8 cellular contexts compared by ENCODE assay signal in the genomic region with DNA sequence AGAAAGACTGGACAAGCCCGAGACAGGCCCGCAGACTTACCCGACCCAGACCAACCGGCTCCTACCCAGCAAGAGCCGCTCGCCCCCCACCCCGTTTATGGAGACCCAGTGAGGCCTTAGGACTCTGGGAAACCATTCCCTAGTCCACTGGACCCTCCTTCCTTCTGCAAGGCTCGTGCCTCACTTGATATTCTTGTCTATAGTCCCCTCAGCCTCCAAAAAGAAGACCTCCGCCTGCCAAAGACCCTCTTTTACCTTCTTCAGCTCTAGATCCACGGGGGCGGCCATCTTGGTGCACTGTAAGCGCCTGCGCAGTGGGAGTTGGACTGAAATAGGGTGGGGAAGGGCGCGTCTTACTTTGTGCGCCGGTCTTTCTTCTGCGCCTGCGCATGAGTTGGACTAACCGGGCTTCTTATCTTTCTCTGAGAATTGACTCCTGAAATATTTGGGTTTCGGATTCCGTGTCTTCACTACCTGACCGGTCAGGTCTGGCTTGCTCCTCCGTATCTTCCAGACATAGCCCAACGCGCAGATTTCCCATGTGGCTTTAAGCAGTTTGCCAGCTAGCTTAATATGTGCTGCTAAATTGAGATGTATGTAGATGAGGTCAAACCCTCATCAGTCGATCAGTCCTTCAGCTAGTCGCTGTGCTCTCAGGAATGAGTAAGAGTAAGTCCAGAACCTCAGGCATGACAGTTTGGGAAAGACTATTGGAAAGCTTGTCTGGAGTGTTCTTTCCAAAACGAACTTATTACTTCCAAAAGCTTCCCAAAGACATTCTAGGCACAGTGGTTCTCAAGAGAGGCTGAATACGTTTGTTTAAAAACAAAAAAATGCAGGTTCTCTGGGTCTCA. TPM values are rescaled to one million over a fixed set of nuclear protein-coding genes. Genes with fewer than 3 reads are reported as not detected.
DNase-seq lines count a peak whose midpoint lies in the region; ATAC-seq lines count a peak whose summit lies in the region.

A gene with protein sequence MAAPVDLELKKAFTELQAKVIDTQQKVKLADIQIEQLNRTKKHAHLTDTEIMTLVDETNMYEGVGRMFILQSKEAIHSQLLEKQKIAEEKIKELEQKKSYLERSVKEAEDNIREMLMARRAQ (minus strand): TSS at position 316 of the 854 bp plus-strand sequence. CDS start 28 bp downstream, at position 288.

- H3K4me3 Mint-ChIP-seq in activated T-helper 1 cell treated with anti-CD3 and anti-CD28 coated beads, Interleukin-12 subunit alpha, Interleukin-12 subunit beta, Interleukin-2, Interleukin-4 antibody, amounts not matched to agents 30 ng/mL and 10 ng/mL and 1 ng/mL, durations not matched to agents 14 hours and 24 hours and 36 hours: peak within 1 kb of the TSS; percentile 93
- H3K4me3 Mint-ChIP-seq in naive B cell: peak within 1 kb of the TSS; percentile 94 to 100 (median 98)
- H3K4me3 Mint-ChIP-seq in stimulated activated memory B cell treated with anti-CD40 and anti-IgM and Interleukin-4, amounts not matched to agents 10 μg/mL and 1 μg/mL and 100 μg/mL, for 72 hours: peak within 1 kb of the TSS; percentile 89

- H3K9me3 Mint-ChIP-seq in activated T-helper 1 cell treated with anti-CD3 and anti-CD28 coated beads, Interleukin-12 subunit alpha, Interleukin-12 subunit beta, Interleukin-2, Interleukin-4 antibody, amounts not matched to agents 30 ng/mL and 10 ng/mL and 1 ng/mL, durations not matched to agents 14 hours and 24 hours and 36 hours: no peaks in the 10 kb centered on the region
- H3K9me3 Mint-ChIP-seq in naive B cell: peaks cover 0 to 2% (median 0%) of the 10 kb centered on the region in 7 donors
- no peaks in the 10 kb centered on the region for H3K9me3 Mint-ChIP-seq in stimulated activated memory B cell treated with anti-CD40 and anti-IgM and Interleukin-4, amounts not matched to agents 10 μg/mL and 1 μg/mL and 100 μg/mL, for 72 hours

- ATAC-seq in GM21786 (IDR thresholded peaks at IDR 0.05; ENCODE audit: unreplicated experiment): peak; percentile 98
- ATAC-seq in naive B cell (ENCODE audit: low read depth in 2 of 2): peak; percentile 99
- ATAC-seq in stimulated activated memory B cell treated with anti-CD40 and anti-IgM and Interleukin-4, amounts not matched to agents 10 μg/mL and 1 μg/mL and 100 μg/mL, for 72 hours: peak; percentile 97

- H3K27me3 Mint-ChIP-seq in activated T-helper 1 cell treated with anti-CD3 and anti-CD28 coated beads, Interleukin-12 subunit alpha, Interleukin-12 subunit beta, Interleukin-2, Interleukin-4 antibody, amounts not matched to agents 30 ng/mL and 10 ng/mL and 1 ng/mL, durations not matched to agents 14 hours and 24 hours and 36 hours (ENCODE audit: insufficient read depth): no peaks in the 10 kb centered on the region
- H3K27me3 Mint-ChIP-seq in naive B cell: peaks cover 3 to 8% (median 7%) of the 10 kb centered on the region in 3 donors
- no peaks in the 10 kb centered on the region for H3K27me3 Mint-ChIP-seq in stimulated activated memory B cell treated with anti-CD40 and anti-IgM and Interleukin-4, amounts not matched to agents 10 μg/mL and 1 μg/mL and 100 μg/mL, for 72 hours

- peak within 1 kb of the TSS; percentile 93 for H3K27ac Mint-ChIP-seq in activated T-helper 1 cell treated with anti-CD3 and anti-CD28 coated beads, Interleukin-12 subunit alpha, Interleukin-12 subunit beta, Interleukin-2, Interleukin-4 antibody, amounts not matched to agents 30 ng/mL and 10 ng/mL and 1 ng/mL, durations not matched to agents 14 hours and 24 hours and 36 hours
- peak within 1 kb of the TSS; percentile 96 to 99 (median 98) for H3K27ac Mint-ChIP-seq in naive B cell
- peak within 1 kb of the TSS; percentile 89 for H3K27ac Mint-ChIP-seq in stimulated activated memory B cell treated with anti-CD40 and anti-IgM and Interleukin-4, amounts not matched to agents 10 μg/mL and 1 μg/mL and 100 μg/mL, for 72 hours

- peaks cover 15% of the 10 kb centered on the region for H3K36me3 Mint-ChIP-seq in activated T-helper 1 cell treated with anti-CD3 and anti-CD28 coated beads, Interleukin-12 subunit alpha, Interleukin-12 subunit beta, Interleukin-2, Interleukin-4 antibody, amounts not matched to agents 30 ng/mL and 10 ng/mL and 1 ng/mL, durations not matched to agents 14 hours and 24 hours and 36 hours (ENCODE audit: low read depth)
- H3K36me3 Mint-ChIP-seq in naive B cell: peaks cover 0 to 5% of the 10 kb centered on the region in 2 donors
- peaks cover 19% of the 10 kb centered on the region for H3K36me3 Mint-ChIP-seq in stimulated activated memory B cell treated with anti-CD40 and anti-IgM and Interleukin-4, amounts not matched to agents 10 μg/mL and 1 μg/mL and 100 μg/mL, for 72 hours

- intact Hi-C loops in activated T-helper 1 cell treated with anti-CD3 and anti-CD28 coated beads, Interleukin-12 subunit alpha, Interleukin-12 subunit beta, Interleukin-2, Interleukin-4 antibody, amounts not matched to agents 30 ng/mL and 10 ng/mL and 1 ng/mL, durations not matched to agents 14 hours and 24 hours and 36 hours (cut with micrococcal nuclease): loop anchor here (1.0 to 2.0 kb wide), 13 partner anchors 10 to 388 kb away; a partner anchor contains a TSS

- DNase-seq in DMS79 (lab: John Stamatoyannopoulos, UW) (peak; percentile 78), Kasumi-1 (lab: John Stamatoyannopoulos, UW) (peak; percentile 95 to 98), RPMI7951 (ENCODE audit: low read depth) (peak; percentile 91), fibroblast of gingiva (ENCODE audit: low read depth) (peak; percentile 91), naive B cell (peak; percentile 90)
- DNase-seq in activated T-helper 1 cell treated with anti-CD3 and anti-CD28 coated beads, Interleukin-12 subunit alpha, Interleukin-12 subunit beta, Interleukin-2, Interleukin-4 antibody, amounts not matched to agents 30 ng/mL and 10 ng/mL and 1 ng/mL, durations not matched to agents 14 hours and 24 hours and 36 hours (ENCODE audit: low spot score): peak; percentile 90

- H3K4me1 Mint-ChIP-seq in activated T-helper 1 cell treated with anti-CD3 and anti-CD28 coated beads, Interleukin-12 subunit alpha, Interleukin-12 subunit beta, Interleukin-2, Interleukin-4 antibody, amounts not matched to agents 30 ng/mL and 10 ng/mL and 1 ng/mL, durations not matched to agents 14 hours and 24 hours and 36 hours (ENCODE audit: low read depth): peaks cover 38% of the 10 kb centered on the region
- H3K4me1 Mint-ChIP-seq in naive B cell: peaks cover 15 to 22% (median 17%) of the 10 kb centered on the region in 3 donors
- H3K4me1 Mint-ChIP-seq in stimulated activated memory B cell treated with anti-CD40 and anti-IgM and Interleukin-4, amounts not matched to agents 10 μg/mL and 1 μg/mL and 100 μg/mL, for 72 hours: peaks cover 20% of the 10 kb centered on the region

RNA-seq across cellular contexts. Expression of the gene that starts here (rescaled TPM):
- 86.1 and 114 TPM in 2 replicates for total RNA-seq in RPMI7951 (2014; rRNA removed; shearing (Covaris generic))
- 59.5 and 60.6 TPM in 2 replicates for total RNA-seq in activated T-helper 1 cell treated with anti-CD3 and anti-CD28 coated beads, Interleukin-12 subunit alpha, Interleukin-12 subunit beta, Interleukin-2, Interleukin-4 antibody, amounts not matched to agents 30 ng/mL and 10 ng/mL and 1 ng/mL, durations not matched to agents 14 hours and 24 hours and 36 hours
- 100 to 1,000 TPM; 110 to 269 (median 140) TPM for polyA plus RNA-seq in naive B cell (ENCODE audit: low read depth in 6 of 6)

Comparison
In these comparisons a context has a peak if more than half of its experiments do, and no peak if none do; other contexts are left out.
1. Peak in every context shown above with its lines: DNase-seq and ATAC-seq.